10 cellular contexts compared by ENCODE assay signal in the genomic region with DNA sequence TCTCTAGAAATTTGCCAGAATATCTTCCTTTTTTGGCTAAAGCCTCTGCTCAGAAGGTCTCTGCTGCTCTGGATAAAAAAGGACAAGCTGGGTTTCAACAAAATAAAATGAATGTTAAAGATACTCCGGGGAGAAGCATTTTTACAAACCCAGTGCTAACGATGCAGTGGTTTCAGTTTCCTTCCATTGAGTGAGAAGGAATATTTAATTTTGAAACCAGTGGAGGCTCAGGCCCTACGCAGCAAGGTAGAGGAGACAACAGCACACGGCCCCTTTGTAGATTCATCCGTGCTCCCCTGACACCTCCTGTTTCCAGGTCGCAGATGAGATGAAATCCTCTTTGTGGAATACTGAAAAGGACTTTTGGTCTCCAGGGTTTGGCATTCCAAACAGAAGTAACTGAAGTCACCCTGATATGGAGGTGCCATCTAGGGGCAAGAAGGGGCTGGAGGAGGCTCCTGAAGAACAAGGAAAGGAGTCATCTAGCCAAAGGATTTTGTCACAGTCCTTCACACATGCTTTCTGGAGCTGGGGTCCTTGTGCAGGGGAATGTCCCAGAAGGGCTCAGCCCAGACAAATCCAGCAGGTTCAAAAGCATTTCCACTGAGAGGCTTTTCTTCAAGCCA.
A peak's percentile ranks its signal among the peaks of the same experiment; 100 is the strongest.
DNase-seq lines count a peak whose midpoint lies in the region; FAIRE-seq and TF ChIP-seq lines count a peak whose summit lies in the region.
"Had no signal": no experiment of that assay in that cellular context is flagged by ENCODE, and none has a peak within 500 bp of the region (broad histone marks: within the 10 kb centered on the region; RNA-seq: fewer than 3 reads in every experiment).

No MANE protein-coding gene starts in this region.

- DNase-seq in AG08396 (ENCODE audit: low spot score) (peak; percentile 18), HTR-8/SVneo (ENCODE audit: insufficient read length, low spot score) (peak; percentile 11), cardiac fibroblast (ENCODE audit: low read depth in 2 of 2) (peak; percentile 9 to 36), myocyte (ENCODE audit: low read depth) (peak; percentile 60), glomerular visceral epithelial cell (ENCODE audit: extremely low spot score) (no peak), DMS153 (lab: John Stamatoyannopoulos, UW) (no peak), GM12891 (ENCODE audit: insufficient read length, low spot score) (no peak)
- no peak for DNase-seq in stimulated activated CD4-positive, alpha-beta T cell treated with anti-CD3 and anti-CD28 coated beads, Interleukin-12 subunit alpha, Interleukin-12 subunit beta, amount 100 ng/mL, for 4 hours
- DNase-seq: activated CD4-positive, alpha-beta memory T cell treated with anti-CD3 and anti-CD28 coated beads for 36 hours; stimulated activated CD4-positive, alpha-beta T cell treated with anti-CD3 and anti-CD28 coated beads, Interleukin-15, amount 100 ng/mL, for 24 hours had no signal

- TF ChIP-seq CTCF in cardiac fibroblast (IDR thresholded peaks at IDR 0.05; ENCODE audit: low read depth, low read length), result peak; percentile 14

- H3K4me3 ChIP-seq in cardiac fibroblast (replicated peaks in 1 of 2; ENCODE audit: low read depth in 2 of 2, low read length in 2 of 2), result no peak overlapping the region

- no peak for TF ChIP-seq POLR2A in GM12891 (IDR thresholded peaks at IDR 0.05; ENCODE audit: low read depth, low read length)

- no peak for FAIRE-seq in HTR-8/SVneo (lab: Jason Lieb, UNC)
- FAIRE-seq in GM12891 (lab: Jason Lieb, UNC), result no peak

TF ChIP-seq in GM12891, 5 proteins besides CTCF, POLR2A, EP300 and RAD21:
- no peak for TF ChIP-seq POU2F2 (IDR thresholded peaks at IDR 0.05; ENCODE audit: low read depth, low read length)
- TF ChIP-seq TAF1 (IDR thresholded peaks at IDR 0.05; ENCODE audit: low read depth, low read length), result no peak
- TF ChIP-seq POLR2AphosphoS5 (IDR thresholded peaks at IDR 0.05; ENCODE audit: low read depth, low read length), result no peak
- no peak for TF ChIP-seq PAX5 (IDR thresholded peaks at IDR 0.05; ENCODE audit: insufficient read depth, low read length, severe bottlenecking)
- no peak for TF ChIP-seq SPI1 (IDR thresholded peaks at IDR 0.05; ENCODE audit: low read depth, low read length)

Comparison
In these comparisons a context has a peak if more than half of its experiments do, and no peak if none do; other contexts are left out.
1. DNase-seq: peak in AG08396 (single experiment), HTR-8/SVneo (single experiment), cardiac fibroblast (2 of 2) and myocyte (single experiment); none in stimulated activated CD4-positive, alpha-beta T cell treated with anti-CD3 and anti-CD28 coated beads, Interleukin-12 subunit alpha, Interleukin-12 subunit beta, amount 100 ng/mL, for 4 hours (single experiment), glomerular visceral epithelial cell (single experiment), DMS153 (single experiment) and GM12891 (single experiment).